Comparison of ENCODE assay signal across 8 cellular contexts in the genomic region with DNA sequence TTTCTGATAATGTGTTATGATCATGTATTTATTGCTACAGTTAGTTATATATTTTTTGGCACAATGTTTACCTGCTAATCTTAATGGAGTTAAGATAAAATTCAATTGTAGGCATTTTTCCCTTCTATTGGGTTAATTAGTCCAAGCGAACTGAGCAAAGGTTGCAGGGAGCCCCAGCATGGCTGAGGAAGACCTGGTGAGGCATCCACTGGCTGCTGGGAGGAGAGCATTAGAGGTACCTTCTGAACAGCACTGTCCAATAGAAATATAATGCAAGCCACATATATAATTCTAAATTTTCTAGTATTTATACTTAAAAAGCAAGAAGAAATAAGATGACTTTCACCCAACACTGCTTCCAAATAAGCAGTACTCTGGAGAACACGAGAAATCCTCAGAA. TPM values are rescaled to one million over a fixed set of nuclear protein-coding genes. Genes with fewer than 3 reads are reported as not detected.
DNase-seq lines count a peak whose midpoint lies in the region; ATAC-seq and TF ChIP-seq lines count a peak whose summit lies in the region.

No MANE protein-coding gene starts in this region.

- TF ChIP-seq EP300 in neural cell (conservative IDR thresholded peaks at IDR 0.05; ENCODE audit: poor library complexity, severe bottlenecking) = no peak

- 85% methylated on average over 2 of the region's 2 CpGs for WGBS in HUES64

- no peak for ATAC-seq in GM21360 (IDR thresholded peaks at IDR 0.05; ENCODE audit: unreplicated experiment)

- H3K4me1 ChIP-seq in HUES64 (ENCODE audit: insufficient read depth, low read length) = peaks cover 5% of the 10 kb centered on the region; the same call in 1 of the 2 replicates
- H3K4me1 ChIP-seq in colonic mucosa = peaks cover 3% of the 10 kb centered on the region

- peaks cover 9% of the 10 kb centered on the region for H3K79me2 ChIP-seq in neural cell (replicated peaks; ENCODE audit: insufficient read depth, low read length)

- H3K4me2 ChIP-seq in neural cell (ENCODE audit: low read length) = peak overlapping the region; percentile 95

- no peak for DNase-seq in colonic mucosa
- no peak for DNase-seq in pons (ENCODE audit: low spot score)
- no peak for DNase-seq in NCI-H2029 treated with DMSO at 0.1 percent for 48 hours (lab: John Stamatoyannopoulos, UW)
- DNase-seq in anterior cingulate cortex (lab: John Stamatoyannopoulos, UW) = no peak

- H4K20me1 ChIP-seq in neural cell (ENCODE audit: insufficient read depth) = no peaks in the 10 kb centered on the region

- H3K27ac ChIP-seq in HUES64 (ENCODE audit: low read depth, low read length) (peak overlapping the region; percentile 65), colonic mucosa (peak overlapping the region; percentile 84), neural cell (ENCODE audit: low read length) (peak overlapping the region; percentile 64)

- no peaks in the 10 kb centered on the region for H3F3A ChIP-seq in neural cell (ENCODE audit: insufficient read depth, low read length, poor library complexity, severe bottlenecking)

- no peaks in the 10 kb centered on the region for H3K9me3 ChIP-seq in HUES64 (ENCODE audit: insufficient read depth, low read depth, low read length)
- H3K9me3 ChIP-seq in colonic mucosa = no peaks in the 10 kb centered on the region
- no peaks in the 10 kb centered on the region for H3K9me3 ChIP-seq in neural cell (ENCODE audit: low read length)

- H3K9me2 ChIP-seq in neural cell (ENCODE audit: insufficient read depth, low read length) = no peaks in the 10 kb centered on the region

- intact Hi-C loops in colonic mucosa (cut with DNase I) = no loop called here

- peak overlapping the region; percentile 81 for H3K4me3 ChIP-seq in GM08714 (ENCODE audit: low read length)
- peak overlapping the region; percentile 81 for H3K4me3 ChIP-seq in HUES64 (ENCODE audit: low read length)
- H3K4me3 ChIP-seq in colonic mucosa = peak overlapping the region; percentile 66
- peak overlapping the region; percentile 75 for H3K4me3 ChIP-seq in neural cell (ENCODE audit: low read length)

- peak overlapping the region; percentile 35 for H2AFZ ChIP-seq in neural cell (ENCODE audit: low read depth, low read length)

- TF ChIP-seq CTCF in colonic mucosa (IDR thresholded peaks at IDR 0.05) = no peak
- TF ChIP-seq CTCF in neural cell (IDR thresholded peaks at IDR 0.05; ENCODE audit: poor library complexity, severe bottlenecking) = no peak

- H3K9ac ChIP-seq in HUES64 (ENCODE audit: low read depth, low read length) = peak overlapping the region; percentile 68
- peak overlapping the region in 1 of 2 donors; percentile 94 for H3K9ac ChIP-seq in colonic mucosa (ENCODE audit: low read depth in 2 of 2, low read length in 2 of 2)
- H3K9ac ChIP-seq in neural cell (ENCODE audit: low read length) = peak overlapping the region; percentile 71

- H3K27me3 ChIP-seq in HUES64 (ENCODE audit: insufficient read depth, low read length) (no peaks in the 10 kb centered on the region), colonic mucosa (no peaks in the 10 kb centered on the region), neural cell (ENCODE audit: insufficient read depth, low read depth, low read length) (no peaks in the 10 kb centered on the region)

- H3K36me3 ChIP-seq in HUES64 (ENCODE audit: insufficient read depth, low read length) (no peaks in the 10 kb centered on the region; the same call in 1 of the 2 replicates), colonic mucosa (no peaks in the 10 kb centered on the region), neural cell (ENCODE audit: insufficient read depth, low read length) (no peaks in the 10 kb centered on the region)

- TF ChIP-seq RAD21 in neural cell (conservative IDR thresholded peaks at IDR 0.05) = no peak

TF ChIP-seq in neural cell, 6 proteins besides CTCF, POLR2A, EP300 and RAD21:
- TF ChIP-seq, protein P1, sequence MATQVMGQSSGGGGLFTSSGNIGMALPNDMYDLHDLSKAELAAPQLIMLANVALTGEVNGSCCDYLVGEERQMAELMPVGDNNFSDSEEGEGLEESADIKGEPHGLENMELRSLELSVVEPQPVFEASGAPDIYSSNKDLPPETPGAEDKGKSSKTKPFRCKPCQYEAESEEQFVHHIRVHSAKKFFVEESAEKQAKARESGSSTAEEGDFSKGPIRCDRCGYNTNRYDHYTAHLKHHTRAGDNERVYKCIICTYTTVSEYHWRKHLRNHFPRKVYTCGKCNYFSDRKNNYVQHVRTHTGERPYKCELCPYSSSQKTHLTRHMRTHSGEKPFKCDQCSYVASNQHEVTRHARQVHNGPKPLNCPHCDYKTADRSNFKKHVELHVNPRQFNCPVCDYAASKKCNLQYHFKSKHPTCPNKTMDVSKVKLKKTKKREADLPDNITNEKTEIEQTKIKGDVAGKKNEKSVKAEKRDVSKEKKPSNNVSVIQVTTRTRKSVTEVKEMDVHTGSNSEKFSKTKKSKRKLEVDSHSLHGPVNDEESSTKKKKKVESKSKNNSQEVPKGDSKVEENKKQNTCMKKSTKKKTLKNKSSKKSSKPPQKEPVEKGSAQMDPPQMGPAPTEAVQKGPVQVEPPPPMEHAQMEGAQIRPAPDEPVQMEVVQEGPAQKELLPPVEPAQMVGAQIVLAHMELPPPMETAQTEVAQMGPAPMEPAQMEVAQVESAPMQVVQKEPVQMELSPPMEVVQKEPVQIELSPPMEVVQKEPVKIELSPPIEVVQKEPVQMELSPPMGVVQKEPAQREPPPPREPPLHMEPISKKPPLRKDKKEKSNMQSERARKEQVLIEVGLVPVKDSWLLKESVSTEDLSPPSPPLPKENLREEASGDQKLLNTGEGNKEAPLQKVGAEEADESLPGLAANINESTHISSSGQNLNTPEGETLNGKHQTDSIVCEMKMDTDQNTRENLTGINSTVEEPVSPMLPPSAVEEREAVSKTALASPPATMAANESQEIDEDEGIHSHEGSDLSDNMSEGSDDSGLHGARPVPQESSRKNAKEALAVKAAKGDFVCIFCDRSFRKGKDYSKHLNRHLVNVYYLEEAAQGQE (IDR thresholded peaks at IDR 0.05; ENCODE audit: borderline replicate concordance) = no peak
- TF ChIP-seq EZH2 (IDR thresholded peaks at IDR 0.05; ENCODE audit: borderline replicate concordance, insufficient read depth, low read length, poor library complexity, severe bottlenecking) = no peak
- TF ChIP-seq POLR2AphosphoS5 (IDR thresholded peaks at IDR 0.05) = no peak
- no peak for TF ChIP-seq TAF1 (IDR thresholded peaks at IDR 0.05; ENCODE audit: low read depth)
- TF ChIP-seq SMC3 (conservative IDR thresholded peaks at IDR 0.05; ENCODE audit: poor library complexity) = no peak
- no peak for TF ChIP-seq MXI1 (conservative IDR thresholded peaks at IDR 0.05; ENCODE audit: poor library complexity, severe bottlenecking)

RNA-seq across cellular contexts. Expression of a gene that starts 0.7 kb away (rescaled TPM):
- 36.9 TPM for polyA plus RNA-seq in HUES64 (2013, experiment 1 of 2)
- 35.9 TPM for polyA plus RNA-seq in HUES64 (2013, experiment 2 of 2)
- total RNA-seq in colonic mucosa = 10 to 100 TPM; 22.0 to 36.4 TPM
- 89.9 and 115 TPM in 2 replicates for polyA plus RNA-seq in neural cell
- polyA minus RNA-seq in neural cell = 26.5 and 31.0 TPM in 2 replicates

RNA-seq across cellular contexts. Expression of a gene that starts 17.9 kb away (rescaled TPM):
- polyA plus RNA-seq in HUES64 (2013, experiment 1 of 2) = 28.6 TPM
- 23.3 TPM for polyA plus RNA-seq in HUES64 (2013, experiment 2 of 2)
- total RNA-seq in colonic mucosa = 10 to 100 TPM; 35.4 to 44.6 TPM
- 237 and 264 TPM in 2 replicates for polyA plus RNA-seq in neural cell
- 134 and 143 TPM in 2 replicates for polyA minus RNA-seq in neural cell

RNA-seq across cellular contexts. Expression of a gene that starts 18.7 kb away (rescaled TPM):
- polyA plus RNA-seq in HUES64 (2013, experiment 1 of 2) = 82.7 TPM
- polyA plus RNA-seq in HUES64 (2013, experiment 2 of 2) = 78.0 TPM
- total RNA-seq in colonic mucosa = 10 to 100 TPM; 43.5 to 47.7 TPM
- polyA plus RNA-seq in neural cell = 97.0 and 111 TPM in 2 replicates
- polyA minus RNA-seq in neural cell = 35.3 and 37.9 TPM in 2 replicates

RNA-seq across cellular contexts. Expression of a gene that starts 19.9 kb away (rescaled TPM):
- polyA plus RNA-seq in HUES64 (2013, experiment 1 of 2) = 4.2 TPM
- polyA plus RNA-seq in HUES64 (2013, experiment 2 of 2) = 4.4 TPM
- total RNA-seq in colonic mucosa = 1 to 10 TPM; 1.4 to 3.3 TPM
- polyA plus RNA-seq in neural cell = 177 and 179 TPM in 2 replicates
- polyA minus RNA-seq in neural cell = 508 and 781 TPM in 2 replicates

RNA-seq across cellular contexts. Expression of a gene that starts 38.9 kb away (rescaled TPM):
- not detected for polyA plus RNA-seq in HUES64 (2013, experiment 1 of 2)
- polyA plus RNA-seq in HUES64 (2013, experiment 2 of 2) = 0.19 TPM
- 1 to 10 TPM; 1.4 to 1.7 TPM for total RNA-seq in colonic mucosa
- not detected in 2 replicates for polyA plus RNA-seq in neural cell
- polyA minus RNA-seq in neural cell = not detected in 2 replicates
